ENCODE assay signal across 11 cellular contexts in genomic region chr10:126561499-126562208, GRCh38.
DNase-seq lines count a peak whose midpoint lies in the region; ATAC-seq and TF ChIP-seq lines count a peak whose summit lies in the region.
"Had no signal": no experiment of that assay in that cellular context is flagged by ENCODE, and none has a peak within 500 bp of the region (broad histone marks: within the 10 kb centered on the region; RNA-seq: fewer than 3 reads in every experiment).

No MANE protein-coding gene starts in this region.

- no peak overlapping the region for H3K4me3 Mint-ChIP-seq in nephron progenitor cell
- H3K4me3 Mint-ChIP-seq in activated CD8-positive, alpha-beta memory T cell treated with anti-CD3 and anti-CD28 coated beads, Interleukin-2, amount 10 ng/mL, durations not matched to agents 7 days and 5 days, result no peak overlapping the region
- H3K4me3 Mint-ChIP-seq: activated CD4-positive, alpha-beta memory T cell treated with anti-CD3 and anti-CD28 coated beads for 36 hours; IgD-negative memory B cell had no signal

- H3K36me3 Mint-ChIP-seq in nephron progenitor cell (ENCODE audit: low read depth), result no peaks in the 10 kb centered on the region
- H3K36me3 Mint-ChIP-seq in activated CD8-positive, alpha-beta memory T cell treated with anti-CD3 and anti-CD28 coated beads, Interleukin-2, amount 10 ng/mL, durations not matched to agents 7 days and 5 days, result no peaks in the 10 kb centered on the region
- H3K36me3 Mint-ChIP-seq: activated CD4-positive, alpha-beta memory T cell treated with anti-CD3 and anti-CD28 coated beads for 36 hours; IgD-negative memory B cell had no signal

- peaks cover 0 to 11% (median 3%) of the 10 kb centered on the region in 12 donors for H3K4me1 ChIP-seq in heart left ventricle
- H3K4me1 ChIP-seq in right atrium auricular region, result peaks cover 0 to 13% of the 10 kb centered on the region in 2 donors
- no peaks in the 10 kb centered on the region for H3K4me1 ChIP-seq in aorta (ENCODE audit: control insufficient read depth in 1 of 2, insufficient read depth in 2 of 2, low read length in 2 of 2)
- H3K4me1 ChIP-seq: spleen had no signal

- no peak for TF ChIP-seq POLR2A in heart left ventricle (IDR thresholded peaks at IDR 0.05)

- no peaks in the 10 kb centered on the region for H3K9me3 Mint-ChIP-seq in nephron progenitor cell
- peaks cover 6% of the 10 kb centered on the region for H3K9me3 Mint-ChIP-seq in activated CD8-positive, alpha-beta memory T cell treated with anti-CD3 and anti-CD28 coated beads, Interleukin-2, amount 10 ng/mL, durations not matched to agents 7 days and 5 days (ENCODE audit: low read depth)

- CTCF ChIA-PET in activated CD8-positive, alpha-beta memory T cell treated with anti-CD3 and anti-CD28 coated beads, Interleukin-2, amount 10 ng/mL, durations not matched to agents 7 days and 5 days (lab: Charles Lee), result no interaction called here

- H3K27me3 ChIP-seq in heart left ventricle (no peaks in the 10 kb centered on the region), right atrium auricular region (no peaks in the 10 kb centered on the region), aorta (ENCODE audit: control insufficient read depth in 1 of 2, insufficient read depth in 2 of 2, low read length in 1 of 2) (no peaks in the 10 kb centered on the region)

- H3K4me3 ChIP-seq in heart left ventricle (peak overlapping the region in 8 of 12 donors; percentile 5 to 47 (median 30)), right atrium auricular region (peak overlapping the region in 1 of 2 donors; percentile 10), fibroblast of pulmonary artery (replicated peaks; ENCODE audit: low read depth, low read length) (peak overlapping the region; percentile 27), aorta (ENCODE audit: low read length in 2 of 2) (no peak overlapping the region)
- H3K4me3 ChIP-seq: spleen had no signal

- peak overlapping the region; percentile 4 for H3K27ac Mint-ChIP-seq in nephron progenitor cell
- no peak overlapping the region for H3K27ac Mint-ChIP-seq in activated CD8-positive, alpha-beta memory T cell treated with anti-CD3 and anti-CD28 coated beads, Interleukin-2, amount 10 ng/mL, durations not matched to agents 7 days and 5 days
- H3K27ac Mint-ChIP-seq: activated CD4-positive, alpha-beta memory T cell treated with anti-CD3 and anti-CD28 coated beads for 36 hours; IgD-negative memory B cell had no signal

- H3K36me3 ChIP-seq in heart left ventricle, result no peaks in the 10 kb centered on the region
- no peaks in the 10 kb centered on the region for H3K36me3 ChIP-seq in right atrium auricular region
- H3K36me3 ChIP-seq in aorta (ENCODE audit: control insufficient read depth in 1 of 2, insufficient read depth in 2 of 2, low read length in 1 of 2), result no peaks in the 10 kb centered on the region
- H3K36me3 ChIP-seq: spleen had no signal

- no peak for DNase-seq in heart left ventricle
- DNase-seq in right atrium auricular region (ENCODE audit: low spot score), result no peak
- no peak for DNase-seq in fibroblast of pulmonary artery (ENCODE audit: low read depth)
- DNase-seq in nephron progenitor cell, result no peak
- no peak for DNase-seq in aorta
- DNase-seq in RKO (ENCODE audit: low spot score), result no peak
- no peak for DNase-seq in activated CD8-positive, alpha-beta memory T cell treated with anti-CD3 and anti-CD28 coated beads, Interleukin-2, amount 10 ng/mL, durations not matched to agents 7 days and 5 days
- DNase-seq: activated CD4-positive, alpha-beta memory T cell treated with anti-CD3 and anti-CD28 coated beads for 36 hours; spleen had no signal

- intact Hi-C loops in heart left ventricle (cut with DNase I) (no loop called here), aorta (cut with DNase I) (no loop called here)

- H3K27ac ChIP-seq in heart left ventricle (peak overlapping the region in 3 of 12 donors; percentile 6 to 50 (median 49)), right atrium auricular region (no peak overlapping the region), aorta (ENCODE audit: low read depth in 1 of 2, low read length in 2 of 2) (no peak overlapping the region)
- H3K27ac ChIP-seq: spleen had no signal

- ATAC-seq in heart left ventricle (peak in 2 of 4 donors; percentile 24 to 38), aorta (ENCODE audit: low FRiP score) (peak; percentile 52), HG02885 (IDR thresholded peaks at IDR 0.05; ENCODE audit: poor library complexity, unreplicated experiment) (no peak)
- ATAC-seq in activated CD8-positive, alpha-beta memory T cell treated with anti-CD3 and anti-CD28 coated beads, Interleukin-2, amount 10 ng/mL, durations not matched to agents 7 days and 5 days, result no peak

- H3K9me3 ChIP-seq in heart left ventricle, result no peaks in the 10 kb centered on the region
- H3K9me3 ChIP-seq in right atrium auricular region, result no peaks in the 10 kb centered on the region
- H3K9me3 ChIP-seq in aorta (ENCODE audit: control insufficient read depth, low read length), result no peaks in the 10 kb centered on the region
- H3K9me3 ChIP-seq: spleen had no signal

- H3K27me3 Mint-ChIP-seq in nephron progenitor cell (ENCODE audit: low read depth, poor library complexity), result peaks cover 3% of the 10 kb centered on the region
- no peaks in the 10 kb centered on the region for H3K27me3 Mint-ChIP-seq in activated CD8-positive, alpha-beta memory T cell treated with anti-CD3 and anti-CD28 coated beads, Interleukin-2, amount 10 ng/mL, durations not matched to agents 7 days and 5 days
- H3K27me3 Mint-ChIP-seq: activated CD4-positive, alpha-beta memory T cell treated with anti-CD3 and anti-CD28 coated beads for 36 hours had no signal

- TF ChIP-seq CTCF in heart left ventricle (IDR thresholded peaks at IDR 0.05) (no peak), right atrium auricular region (IDR thresholded peaks at IDR 0.05) (no peak), fibroblast of pulmonary artery (IDR thresholded peaks at IDR 0.05; ENCODE audit: low read length, missing control alignments) (no peak), nephron progenitor cell (IDR thresholded peaks at IDR 0.05) (no peak)

- 15 to 27% (median 21%) methylated on average over 16 of the region's 16 CpGs for WGBS in heart left ventricle, 4 donors
- 24% methylated on average over 16 of the region's 16 CpGs for WGBS in aorta, 2 donors

- H3K4me1 Mint-ChIP-seq in nephron progenitor cell, result peaks cover 23% of the 10 kb centered on the region
- H3K4me1 Mint-ChIP-seq in activated CD8-positive, alpha-beta memory T cell treated with anti-CD3 and anti-CD28 coated beads, Interleukin-2, amount 10 ng/mL, durations not matched to agents 7 days and 5 days, result no peaks in the 10 kb centered on the region
- H3K4me1 Mint-ChIP-seq: IgD-negative memory B cell had no signal

Comparison
In these comparisons a context has a peak if more than half of its experiments do, and no peak if none do; other contexts are left out.
1. H3K4me3 ChIP-seq: peak in heart left ventricle (8 of 12) and fibroblast of pulmonary artery (single experiment); none in aorta (0 of 2).